21 cellular contexts compared by ENCODE assay signal in genomic region chr2:234565201-234565600, GRCh38.
DNase-seq lines count a peak whose midpoint lies in the region; ATAC-seq and TF ChIP-seq lines count a peak whose summit lies in the region.
"Had no signal": no experiment of that assay in that cellular context is flagged by ENCODE, and none has a peak within 500 bp of the region (broad histone marks: within the 10 kb centered on the region; RNA-seq: fewer than 3 reads in every experiment).

No MANE protein-coding gene starts in this region.

- H3K27me3 ChIP-seq in adipocyte (replicated peaks; ENCODE audit: control insufficient read depth, insufficient read depth, low read length) (no peaks in the 10 kb centered on the region), MG63 (no peaks in the 10 kb centered on the region), suprapubic skin (no peaks in the 10 kb centered on the region), testis (no peaks in the 10 kb centered on the region)
- H3K27me3 ChIP-seq: ascending aorta, stomach had no signal

- peaks cover 43 to 57% (median 56%) of the 10 kb centered on the region in 3 donors for H3K4me1 Mint-ChIP-seq in naive B cell

- DNase-seq in AG10803 (ENCODE audit: low read depth) (peak; percentile 19), adipocyte (ENCODE audit: low read depth) (peak; percentile 35), naive B cell (peak; percentile 22), NOMO-1 treated with DMSO at 0.1 percent for 48 hours (lab: John Stamatoyannopoulos, UW; ENCODE audit: unreplicated experiment) (no peak), MG63 (no peak), suprapubic skin (ENCODE audit: low spot score in 2 of 2) (no peak), testis (no peak)
- DNase-seq: activated naive CD4-positive, alpha-beta T cell; activated T-cell treated with anti-CD3 and anti-CD28 coated beads for 4 hours; AML-193; Calu3; hypothalamus; kidney; NCI-H82; right cardiac atrium; stomach had no signal

- peaks cover 0 to 4% of the 10 kb centered on the region in 2 donors for H3K36me3 Mint-ChIP-seq in naive B cell

- H3K4me3 Mint-ChIP-seq in naive B cell: peak overlapping the region in 7 of 8 donors; percentile 30 to 85 (median 65)

- H3K9ac ChIP-seq in adipocyte (ENCODE audit: low read length): peak overlapping the region; percentile 57

- ATAC-seq in HG02884 (IDR thresholded peaks at IDR 0.05; ENCODE audit: unreplicated experiment) (peak; percentile 57), naive B cell (ENCODE audit: low read depth in 2 of 2) (peak; percentile 32 to 70)
- ATAC-seq: K562, right cardiac atrium had no signal

- TF ChIP-seq EP300 in suprapubic skin (IDR thresholded peaks at IDR 0.05): no peak

- H3K4me1 ChIP-seq in adipocyte (ENCODE audit: control insufficient read depth, insufficient read depth, low read length): peaks cover 18% of the 10 kb centered on the region
- H3K4me1 ChIP-seq in suprapubic skin: no peaks in the 10 kb centered on the region
- H3K4me1 ChIP-seq in testis: no peaks in the 10 kb centered on the region
- H3K4me1 ChIP-seq: ascending aorta, stomach had no signal

- WGBS in suprapubic skin: 67% methylated on average over 1 of the region's 1 CpG
- WGBS in testis, 2 donors: 61 to 83% methylated on average over 1 of the region's 1 CpG

- H3K4me3 ChIP-seq in AG10803 (ENCODE audit: low read length) (no peak overlapping the region), adipocyte (ENCODE audit: low read length) (no peak overlapping the region), MG63 (no peak overlapping the region), suprapubic skin (no peak overlapping the region), testis (no peak overlapping the region)
- H3K4me3 ChIP-seq: ascending aorta, HAP-1, K562, stomach had no signal

- H3K9me3 Mint-ChIP-seq in naive B cell: no peaks in the 10 kb centered on the region

- intact Hi-C loops in testis (cut with DNase I; ENCODE audit: low total_unique reads): no loop called here

- TF ChIP-seq CTCF in AG10803 (conservative IDR thresholded peaks at IDR 0.05; ENCODE audit: low read length): no peak
- TF ChIP-seq CTCF in suprapubic skin (IDR thresholded peaks at IDR 0.05): no peak
- no peak for TF ChIP-seq CTCF in testis (IDR thresholded peaks at IDR 0.05)

- H3K27ac ChIP-seq in suprapubic skin: no peak overlapping the region
- H3K27ac ChIP-seq in testis: no peak overlapping the region
- H3K27ac ChIP-seq: ascending aorta, RWPE1, stomach had no signal

- TF ChIP-seq POLR2A in suprapubic skin (IDR thresholded peaks at IDR 0.05) (no peak), testis (IDR thresholded peaks at IDR 0.05) (no peak)

- H3K9me3 ChIP-seq in adipocyte (ENCODE audit: control insufficient read depth, low read length): peaks cover 9% of the 10 kb centered on the region
- no peaks in the 10 kb centered on the region for H3K9me3 ChIP-seq in MG63
- H3K9me3 ChIP-seq in suprapubic skin: no peaks in the 10 kb centered on the region
- no peaks in the 10 kb centered on the region for H3K9me3 ChIP-seq in testis
- H3K9me3 ChIP-seq: ascending aorta, HAP-1 had no signal

- H3K36me3 ChIP-seq in adipocyte (ENCODE audit: control insufficient read depth, insufficient read depth, low read length, severe bottlenecking) (no peaks in the 10 kb centered on the region), MG63 (no peaks in the 10 kb centered on the region), suprapubic skin (no peaks in the 10 kb centered on the region), testis (ENCODE audit: low read depth, missing control alignments) (no peaks in the 10 kb centered on the region)
- H3K36me3 ChIP-seq: ascending aorta, HAP-1, stomach had no signal

- peak overlapping the region; percentile 8 to 87 (median 25) for H3K27ac Mint-ChIP-seq in naive B cell

- H3K27me3 Mint-ChIP-seq in naive B cell: peaks cover 0 to 3% (median 0%) of the 10 kb centered on the region in 3 donors

Comparison
In these comparisons a context has a peak if more than half of its experiments do, and no peak if none do; other contexts are left out.
1. DNase-seq: peak in AG10803 (single experiment), adipocyte (single experiment) and naive B cell (single experiment); none in NOMO-1 treated with DMSO at 0.1 percent for 48 hours (single experiment), MG63 (single experiment), suprapubic skin (0 of 2) and testis (single experiment).